11 cellular contexts compared by ENCODE assay signal in the genomic region with DNA sequence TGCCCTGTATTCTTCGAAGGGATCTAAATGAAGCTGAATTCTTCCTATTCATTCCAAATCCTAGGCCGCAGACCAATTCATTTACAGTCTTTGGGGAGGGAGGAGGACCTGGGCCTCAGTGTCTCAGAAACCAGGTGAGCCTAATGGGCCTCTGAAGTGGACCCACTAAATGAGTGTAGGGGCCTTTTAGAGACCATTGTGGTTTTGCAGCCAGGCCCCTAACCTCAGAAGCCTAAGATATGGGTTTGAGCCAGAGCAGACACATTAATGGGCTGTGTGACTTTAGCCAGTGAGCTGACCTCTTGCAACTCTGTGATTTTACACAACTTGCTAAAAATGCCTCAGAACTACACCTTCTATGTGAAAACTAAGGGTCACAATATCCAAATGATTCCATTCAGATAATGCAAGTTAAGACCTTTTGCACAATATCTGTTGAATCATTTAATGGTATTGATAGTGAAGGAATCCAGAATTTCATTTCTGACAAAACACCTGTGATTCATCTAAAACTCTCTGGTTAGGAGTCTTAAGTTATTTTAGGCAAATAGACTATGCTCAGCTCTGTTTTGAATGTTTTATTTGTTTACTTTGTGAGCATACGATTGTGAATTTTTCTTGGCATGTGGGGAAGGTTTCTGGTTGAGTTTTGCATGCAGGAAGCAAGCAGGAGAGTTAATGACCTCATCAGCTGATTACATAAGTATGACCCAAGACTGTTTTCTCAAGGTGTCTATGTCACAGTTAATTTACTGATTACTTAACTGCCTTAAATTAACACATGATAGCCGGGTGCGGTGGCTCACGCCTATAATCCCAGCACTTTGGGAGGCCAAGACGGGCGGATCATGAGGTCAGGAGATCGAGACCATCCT.
DNase-seq lines count a peak whose midpoint lies in the region; ATAC-seq and TF ChIP-seq lines count a peak whose summit lies in the region.
"Had no signal": no experiment of that assay in that cellular context is flagged by ENCODE, and none has a peak within 500 bp of the region (broad histone marks: within the 10 kb centered on the region; RNA-seq: fewer than 3 reads in every experiment).

No MANE protein-coding gene starts in this region.

- H3K4me3 ChIP-seq in AG04450 (ENCODE audit: low read depth, low read length) (no peak overlapping the region), epithelial cell of proximal tubule (ENCODE audit: low read depth, low read length) (no peak overlapping the region), MM.1S (ENCODE audit: low read length) (no peak overlapping the region)
- H3K4me3 ChIP-seq: gastrocnemius medialis had no signal

- no peak overlapping the region for H3K9ac ChIP-seq in MM.1S (ENCODE audit: low read length)

- POLR2A ChIA-PET in AG04450 (lab: Yijun Ruan, JAX), result interaction anchor here (0.5 to 0.7 kb wide), 2 partner anchors 35 to 39 kb away, joined by 3 read pairs; no protein-coding TSS in a partner anchor

- no peaks in the 10 kb centered on the region for H3F3A ChIP-seq in MM.1S (ENCODE audit: insufficient read depth, low read length)

- H3K4me2 ChIP-seq in MM.1S (ENCODE audit: low read depth, low read length), result no peak overlapping the region

- ATAC-seq in GM18520 (IDR thresholded peaks at IDR 0.05; ENCODE audit: unreplicated experiment) (no peak), GM21526 (IDR thresholded peaks at IDR 0.05; ENCODE audit: low FRiP score, unreplicated experiment) (no peak)

- no peak for TF ChIP-seq CTCF in AG04450 (IDR thresholded peaks at IDR 0.05; ENCODE audit: low read depth, low read length)
- TF ChIP-seq CTCF in epithelial cell of proximal tubule (conservative IDR thresholded peaks at IDR 0.05; ENCODE audit: low read depth, low read length), result no peak
- TF ChIP-seq CTCF in MM.1S (IDR thresholded peaks at IDR 0.05; ENCODE audit: low read length), result no peak

- H3K27ac ChIP-seq in AG04450 (ENCODE audit: low read depth, low read length) (peak overlapping the region; percentile 60), MM.1S (ENCODE audit: low read length) (no peak overlapping the region)

- H3K9me3 ChIP-seq in AG04450 (ENCODE audit: control insufficient read depth, insufficient read depth, low read length) (no peaks in the 10 kb centered on the region; the same call in 1 of the 2 replicates), MM.1S (replicated peaks; ENCODE audit: insufficient read depth, low read length) (no peaks in the 10 kb centered on the region)
- H3K9me3 ChIP-seq: gastrocnemius medialis had no signal

- H3K9me2 ChIP-seq in MM.1S (replicated peaks; ENCODE audit: insufficient read depth, low read length), result no peaks in the 10 kb centered on the region

- H4K20me1 ChIP-seq in MM.1S (ENCODE audit: insufficient read depth, low read length), result no peaks in the 10 kb centered on the region

- no peaks in the 10 kb centered on the region for H3K79me2 ChIP-seq in MM.1S (ENCODE audit: low read length)

- H2AFZ ChIP-seq in MM.1S (ENCODE audit: low read length), result no peak overlapping the region

- peaks cover 4% of the 10 kb centered on the region; the same call in 1 of the 2 replicates for H3K36me3 ChIP-seq in MM.1S (replicated peaks; ENCODE audit: insufficient read depth, low read length)
- H3K36me3 ChIP-seq: gastrocnemius medialis had no signal

- H3K4me1 ChIP-seq in MM.1S (ENCODE audit: low read length), result no peaks in the 10 kb centered on the region
- H3K4me1 ChIP-seq: gastrocnemius medialis had no signal

- DNase-seq in AG04450 (ENCODE audit: low read depth, low spot score) (peak; percentile 54), NCI-H526 treated with DMSO at 0.1 percent for 48 hours (lab: John Stamatoyannopoulos, UW) (peak; percentile 58), epithelial cell of proximal tubule (ENCODE audit: low read depth) (peak; percentile 37), kidney tubule cell (ENCODE audit: low spot score) (peak; percentile 66), OCI-M1 (lab: John Stamatoyannopoulos, UW) (no peak), MM.1S (no peak)
- DNase-seq: gastrocnemius medialis; NCI-H1694 treated with DMSO at 0.1 percent for 48 hours; stimulated activated CD4-positive, alpha-beta T cell treated with anti-CD3 and anti-CD28 coated beads, Interleukin-4, amount 100 ng/mL, for 24 hours had no signal

- CTCF ChIA-PET in AG04450 (lab: Charles Lee), result interaction anchor here (0.7 to 1.2 kb wide), 2 partner anchors 98 to 736 kb away, joined by 3 read pairs; no protein-coding TSS in a partner anchor

- H3K27me3 ChIP-seq in AG04450 (ENCODE audit: control insufficient read depth, insufficient read depth, low read length) (no peaks in the 10 kb centered on the region), MM.1S (replicated peaks; ENCODE audit: insufficient read depth, low read length) (no peaks in the 10 kb centered on the region)
- H3K27me3 ChIP-seq: gastrocnemius medialis had no signal

Comparison
In these comparisons a context has a peak if more than half of its experiments do, and no peak if none do; other contexts are left out.
1. DNase-seq: peak in AG04450 (single experiment), NCI-H526 treated with DMSO at 0.1 percent for 48 hours (single experiment), epithelial cell of proximal tubule (single experiment) and kidney tubule cell (single experiment); none in OCI-M1 (single experiment) and MM.1S (single experiment).